Comparison of ENCODE assay signal across 8 cellular contexts in the genomic region with DNA sequence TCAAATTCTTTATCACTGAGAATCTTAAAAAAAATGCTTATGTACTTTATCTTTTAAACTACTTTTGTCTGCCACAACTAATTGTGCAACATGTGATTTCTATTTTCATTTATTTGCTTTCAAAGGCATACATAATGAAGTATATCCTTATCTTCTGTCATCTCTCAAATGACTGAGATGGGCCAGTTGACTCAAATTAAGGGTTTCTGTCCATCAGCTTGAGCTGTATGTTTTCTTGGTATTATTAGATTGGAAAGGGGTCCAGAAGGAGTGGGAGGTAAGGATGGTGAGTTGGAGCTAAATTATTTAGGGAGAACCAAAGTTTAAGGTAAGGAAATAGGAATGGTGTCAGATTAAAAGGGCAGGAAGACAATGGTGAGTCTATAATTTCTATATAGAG.
"Had no signal": no experiment of that assay in that cellular context is flagged by ENCODE, and none has a peak within 500 bp of the region (broad histone marks: within the 10 kb centered on the region; RNA-seq: fewer than 3 reads in every experiment).

No MANE protein-coding gene starts in this region.

- H2AFZ ChIP-seq: GM23248, GM23338 had no signal

- DNase-seq: GM23248, GOT3, H7, H9, HCEC 1CT, HFFc6 had no signal

- H3K4me3 ChIP-seq: GM23248, GM23338, HAP-1 had no signal

- H3K36me3 ChIP-seq: HAP-1 had no signal

- H3K27ac ChIP-seq: GM23248 had no signal

- H3K9ac ChIP-seq: GM23248 had no signal

- H3K9me3 ChIP-seq: HAP-1 had no signal

- H3K4me2 ChIP-seq: GM23338 had no signal
